Comparison of ENCODE assay signal across 30 cellular contexts in genomic region chr21:42873096-42873495, GRCh38. TPM values are rescaled to one million over a fixed set of nuclear protein-coding genes. Genes with fewer than 3 reads are reported as not detected.
"Had no signal": no experiment of that assay in that cellular context is flagged by ENCODE, and none has a peak within 500 bp of the region (broad histone marks: within the 10 kb centered on the region; RNA-seq: fewer than 3 reads in every experiment).

No MANE protein-coding gene starts in this region.

- H3K27ac ChIP-seq: gastrocnemius medialis, neutrophil, ovary, skin epidermis, suprapubic skin, tibial artery had no signal

- H3K27ac Mint-ChIP-seq: activated naive CD4-positive, alpha-beta T cell treated with anti-CD3 and anti-CD28 coated beads, Interleukin-2, amount 10 ng/mL, durations not matched to agents 7 days and 5 days; activated T-helper 1 cell treated with anti-CD3 and anti-CD28 coated beads, Interleukin-12 subunit alpha, Interleukin-12 subunit beta, Interleukin-2, Interleukin-4 antibody, amounts not matched to agents 30 ng/mL and 10 ng/mL and 1 ng/mL, durations not matched to agents 14 hours and 24 hours and 36 hours; nephron; progenitor cell of endocrine pancreas had no signal

- H3K9me3 Mint-ChIP-seq: activated naive CD4-positive, alpha-beta T cell treated with anti-CD3 and anti-CD28 coated beads, Interleukin-2, amount 10 ng/mL, durations not matched to agents 7 days and 5 days; activated T-helper 1 cell treated with anti-CD3 and anti-CD28 coated beads, Interleukin-12 subunit alpha, Interleukin-12 subunit beta, Interleukin-2, Interleukin-4 antibody, amounts not matched to agents 30 ng/mL and 10 ng/mL and 1 ng/mL, durations not matched to agents 14 hours and 24 hours and 36 hours; central memory CD8-positive, alpha-beta T cell; nephron had no signal

- H3K4me3 ChIP-seq: gastrocnemius medialis, ovary, skin epidermis, suprapubic skin, tibial artery had no signal

- FAIRE-seq: colon, islet of Langerhans had no signal

- H3K9me3 ChIP-seq: gastrocnemius medialis, neutrophil, ovary, suprapubic skin, tibial artery had no signal

- DNase-seq: activated CD4-positive, alpha-beta T cell treated with anti-CD3 and anti-CD28 coated beads for 4 hours; activated CD4-positive, alpha-beta T cell treated with anti-CD3 and anti-CD28 coated beads, Interleukin-2, amount 50 U/mL, for 4 hours; activated gamma-delta T cell; activated naive CD4-positive, alpha-beta T cell treated with anti-CD3 and anti-CD28 coated beads, Interleukin-2, amount 10 ng/mL, durations not matched to agents 7 days and 5 days; activated T-cell treated with anti-CD3 and anti-CD28 coated beads, Interleukin-2, amount 50 U/mL, for 1 hour; amygdala; dermis blood vessel endothelial cell; effector CD4-positive, alpha-beta T cell; erythroblast; gastrocnemius medialis; glutamatergic neuron; left ventricle myocardium superior; mammary epithelial cell; ovary; stimulated activated CD4-positive, alpha-beta T cell treated with anti-CD3 and anti-CD28 coated beads, Interleukin-12 subunit alpha, Interleukin-12 subunit beta, amount 100 ng/mL, for 4 hours; stimulated activated CD4-positive, alpha-beta T cell treated with anti-CD3 and anti-CD28 coated beads, Interleukin-4, amount 100 ng/mL, for 1 hour; tibial artery had no signal

- ATAC-seq: gastrocnemius medialis, left ventricle myocardium superior, sciatic nerve had no signal

- H3K27me3 Mint-ChIP-seq: activated naive CD4-positive, alpha-beta T cell treated with anti-CD3 and anti-CD28 coated beads, Interleukin-2, amount 10 ng/mL, durations not matched to agents 7 days and 5 days; central memory CD8-positive, alpha-beta T cell; progenitor cell of endocrine pancreas had no signal

- H3K27me3 ChIP-seq: gastrocnemius medialis, neutrophil, ovary, suprapubic skin, tibial artery had no signal

- H3K4me3 Mint-ChIP-seq: activated naive CD4-positive, alpha-beta T cell treated with anti-CD3 and anti-CD28 coated beads, Interleukin-2, amount 10 ng/mL, durations not matched to agents 7 days and 5 days; activated T-helper 1 cell treated with anti-CD3 and anti-CD28 coated beads, Interleukin-12 subunit alpha, Interleukin-12 subunit beta, Interleukin-2, Interleukin-4 antibody, amounts not matched to agents 30 ng/mL and 10 ng/mL and 1 ng/mL, durations not matched to agents 14 hours and 24 hours and 36 hours; central memory CD8-positive, alpha-beta T cell; nephron had no signal

- H3K36me3 ChIP-seq: ovary had no signal

RNA-seq across cellular contexts. Expression of gene ERVH48-1, which starts 52.3 kb away (rescaled TPM):
- total RNA-seq: dermis blood vessel endothelial cell, gastrocnemius medialis, left ventricle myocardium superior, mammary epithelial cell, mucosa of gallbladder, renal cortical epithelial cell, sciatic nerve, suprapubic skin, ureter had no signal
- polyA plus RNA-seq: mammary epithelial cell, ovary had no signal
